In the genomic region with DNA sequence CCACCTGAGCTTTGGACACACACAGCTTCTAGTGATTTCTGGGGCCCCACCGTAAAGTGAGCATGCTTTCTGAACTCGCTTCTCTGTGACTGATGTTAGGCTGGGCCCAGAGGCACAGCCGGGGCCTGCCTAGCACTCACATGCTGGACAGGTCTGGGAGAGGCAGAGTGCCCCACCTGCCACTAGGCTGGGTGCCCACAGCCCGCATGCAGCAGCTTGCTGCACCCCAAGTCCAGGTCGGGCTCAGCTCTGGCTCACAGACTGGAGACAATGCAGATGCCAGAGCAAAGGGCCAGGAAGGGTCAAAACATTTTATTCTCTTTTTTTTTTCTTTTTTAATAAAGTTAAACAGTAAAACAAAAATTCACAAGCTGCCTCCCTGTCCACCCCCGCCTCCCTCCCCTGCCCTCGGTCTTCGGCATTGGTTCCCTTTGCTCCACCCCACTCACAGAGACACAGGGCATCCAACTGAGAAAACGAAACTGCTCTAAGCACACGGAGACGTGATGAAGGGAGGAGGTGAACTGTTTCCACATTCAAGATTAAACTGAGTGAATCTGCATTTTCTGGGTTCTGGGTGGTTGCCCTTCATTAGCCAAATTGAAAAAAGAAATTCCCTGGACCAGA, we compare ENCODE assay signal across 10 cellular contexts. TPM values are rescaled to one million over a fixed set of nuclear protein-coding genes. Genes with fewer than 3 reads are reported as not detected.
DNase-seq lines count a peak whose midpoint lies in the region; ATAC-seq, FAIRE-seq and TF ChIP-seq lines count a peak whose summit lies in the region.
"Had no signal": no experiment of that assay in that cellular context is flagged by ENCODE, and none has a peak within 500 bp of the region (broad histone marks: within the 10 kb centered on the region; RNA-seq: fewer than 3 reads in every experiment).

No MANE protein-coding gene starts in this region.

- no peaks in the 10 kb centered on the region for H3K9me3 ChIP-seq in stomach

- no peaks in the 10 kb centered on the region for H3K9me3 Mint-ChIP-seq in activated T-helper 17 cell treated with anti-CD3 and anti-CD28 coated beads, Interleukin-2, amount 50 U/mL, for 72 hours

- peaks cover 61 to 100% (median 98%) of the 10 kb centered on the region in 4 donors for H3K36me3 ChIP-seq in stomach

- H3K27ac ChIP-seq in stomach: peak overlapping the region in 4 of 5 donors; percentile 3 to 64 (median 53)
- H3K27ac ChIP-seq: foreskin keratinocyte had no signal

- no peak for TF ChIP-seq POLR2A in GM12891 (IDR thresholded peaks at IDR 0.05; ENCODE audit: low read depth, low read length)
- no peak for TF ChIP-seq POLR2A in stomach (IDR thresholded peaks at IDR 0.05)

- H3K4me1 Mint-ChIP-seq in activated T-helper 17 cell treated with anti-CD3 and anti-CD28 coated beads, Interleukin-2, amount 50 U/mL, for 72 hours: no peaks in the 10 kb centered on the region

- TF ChIP-seq CTCF in stomach (IDR thresholded peaks at IDR 0.05): no peak

- no peaks in the 10 kb centered on the region for H3K27me3 ChIP-seq in stomach
- H3K27me3 ChIP-seq: foreskin keratinocyte had no signal

- peak overlapping the region; percentile 51 for H3K27ac Mint-ChIP-seq in activated T-helper 17 cell treated with anti-CD3 and anti-CD28 coated beads, Interleukin-2, amount 50 U/mL, for 72 hours

- intact Hi-C loops in stomach (cut with DNase I; ENCODE audit: low total_unique reads): no loop called here

- 52 to 77% (median 66%) methylated on average over 9 to 11 of the region's 11 CpGs for WGBS in stomach, 5 donors

- DNase-seq in GM12891 (ENCODE audit: insufficient read length, low spot score): peak; percentile 67
- DNase-seq in kidney glomerular epithelial cell (lab: John Stamatoyannopoulos, UW): peak; percentile 28
- DNase-seq in stomach: no peak
- no peak for DNase-seq in iPS-NIHi11 (ENCODE audit: low spot score)
- no peak for DNase-seq in germinal center (ENCODE audit: low spot score)
- DNase-seq in activated CD8-positive, alpha-beta memory T cell treated with anti-CD3 and anti-CD28 coated beads for 24 hours: no peak
- DNase-seq: activated CD4-positive, CD25-positive, alpha-beta regulatory T cell; foreskin keratinocyte; NCI-H1436 had no signal

- no peak for ATAC-seq in activated T-helper 17 cell treated with anti-CD3 and anti-CD28 coated beads, Interleukin-2, amount 50 U/mL, for 72 hours (replicated peaks)
- ATAC-seq: foreskin keratinocyte had no signal

- peaks cover 19 to 66% (median 49%) of the 10 kb centered on the region in 4 donors for H3K4me1 ChIP-seq in stomach
- H3K4me1 ChIP-seq: foreskin keratinocyte had no signal

- peaks cover 92% of the 10 kb centered on the region for H3K36me3 Mint-ChIP-seq in activated T-helper 17 cell treated with anti-CD3 and anti-CD28 coated beads, Interleukin-2, amount 50 U/mL, for 72 hours (ENCODE audit: low read depth)

- H3K4me3 ChIP-seq in stomach: peak overlapping the region in 1 of 4 donors; percentile 4

- H3K4me3 Mint-ChIP-seq in activated T-helper 17 cell treated with anti-CD3 and anti-CD28 coated beads, Interleukin-2, amount 50 U/mL, for 72 hours: no peak overlapping the region

- TF ChIP-seq EP300 in stomach (IDR thresholded peaks at IDR 0.05): no peak

- FAIRE-seq in GM12891 (lab: Jason Lieb, UNC): peak; percentile 41

- no peaks in the 10 kb centered on the region for H3K27me3 Mint-ChIP-seq in activated T-helper 17 cell treated with anti-CD3 and anti-CD28 coated beads, Interleukin-2, amount 50 U/mL, for 72 hours

TF ChIP-seq in GM12891, 5 proteins besides CTCF, POLR2A, EP300 and RAD21:
- TF ChIP-seq POLR2AphosphoS5 (IDR thresholded peaks at IDR 0.05; ENCODE audit: low read depth, low read length): no peak
- TF ChIP-seq SPI1 (IDR thresholded peaks at IDR 0.05; ENCODE audit: low read depth, low read length): no peak
- TF ChIP-seq POU2F2 (IDR thresholded peaks at IDR 0.05; ENCODE audit: low read depth, low read length): no peak
- no peak for TF ChIP-seq PAX5 (IDR thresholded peaks at IDR 0.05; ENCODE audit: insufficient read depth, low read length, severe bottlenecking)
- no peak for TF ChIP-seq TAF1 (IDR thresholded peaks at IDR 0.05; ENCODE audit: low read depth, low read length)

RNA-seq across cellular contexts. Expression of a gene that starts 9.7 kb away (rescaled TPM):
- polyA plus RNA-seq in GM12891 (2012; ENCODE audit: low read depth, missing spikeins): 28.4 TPM
- total RNA-seq in activated T-helper 17 cell treated with anti-CD3 and anti-CD28 coated beads, Interleukin-2, amount 50 U/mL, for 72 hours: 10 to 100 TPM; 51.4 to 82.9 TPM
- total RNA-seq in stomach: 10 to 100 TPM; 21.0 to 47.2 (median 30.7) TPM
- polyA plus RNA-seq in stomach: 10 to 100 TPM; 27.3 to 29.1 (median 29.0) TPM

RNA-seq across cellular contexts. Expression of a gene that starts 41.0 kb away (rescaled TPM):
- 101 TPM for polyA plus RNA-seq in GM12891 (2012; ENCODE audit: low read depth, missing spikeins)
- 100 to 1,000 TPM in 1 of 2 donors, 10 to 100 TPM in 1; 79.5 to 118 TPM for total RNA-seq in activated T-helper 17 cell treated with anti-CD3 and anti-CD28 coated beads, Interleukin-2, amount 50 U/mL, for 72 hours
- 100 to 1,000 TPM in 1 of 5 donors, 10 to 100 TPM in 4; 12.3 to 161 (median 61.6) TPM for total RNA-seq in stomach
- polyA plus RNA-seq in stomach: 10 to 100 TPM; 66.7 to 93.3 (median 74.5) TPM

RNA-seq across cellular contexts. Expression of a gene that starts 43.6 kb away (rescaled TPM):
- polyA plus RNA-seq in GM12891 (2012; ENCODE audit: low read depth, missing spikeins): 22.6 TPM
- total RNA-seq in activated T-helper 17 cell treated with anti-CD3 and anti-CD28 coated beads, Interleukin-2, amount 50 U/mL, for 72 hours: 10 to 100 TPM; 12.0 to 14.9 TPM
- 10 to 100 TPM in 4 of 5 donors, 1 to 10 TPM in 1; 7.5 to 27.4 (median 19.6) TPM for total RNA-seq in stomach
- polyA plus RNA-seq in stomach: 10 to 100 TPM; 16.8 to 28.5 (median 27.6) TPM

RNA-seq across cellular contexts. Expression of a gene that starts 45.8 kb away (rescaled TPM):
- polyA plus RNA-seq in GM12891 (2012; ENCODE audit: low read depth, missing spikeins): 0.51 TPM
- total RNA-seq in activated T-helper 17 cell treated with anti-CD3 and anti-CD28 coated beads, Interleukin-2, amount 50 U/mL, for 72 hours: under 1 TPM; 0.63 to 0.93 TPM
- 1 to 10 TPM in 1 of 5 donors, not detected in 4; 1.3 TPM for total RNA-seq in stomach
- polyA plus RNA-seq in stomach: 1 to 10 TPM in 1 of 3 donors, under 1 TPM in 2; 0.78 to 2.1 (median 0.81) TPM

RNA-seq across cellular contexts. Expression of a gene that starts 57.5 kb away (rescaled TPM):
- 62.1 TPM for polyA plus RNA-seq in GM12891 (2012; ENCODE audit: low read depth, missing spikeins)
- total RNA-seq in activated T-helper 17 cell treated with anti-CD3 and anti-CD28 coated beads, Interleukin-2, amount 50 U/mL, for 72 hours: 100 to 1,000 TPM in 1 of 2 donors, 10 to 100 TPM in 1; 95.4 to 222 TPM
- 100 to 1,000 TPM in 1 of 5 donors, 10 to 100 TPM in 4; 29.8 to 121 (median 48.7) TPM for total RNA-seq in stomach
- 10 to 100 TPM; 19.8 to 23.8 (median 23.5) TPM for polyA plus RNA-seq in stomach

Comparison
In these comparisons a context has a peak if more than half of its experiments do, and no peak if none do; other contexts are left out.
1. DNase-seq: peak in GM12891 (single experiment) and kidney glomerular epithelial cell (single experiment); none in stomach (single experiment), iPS-NIHi11 (single experiment), germinal center (single experiment) and activated CD8-positive, alpha-beta memory T cell treated with anti-CD3 and anti-CD28 coated beads for 24 hours (single experiment).